ENCODE assay signal across 15 cellular contexts in the genomic region with DNA sequence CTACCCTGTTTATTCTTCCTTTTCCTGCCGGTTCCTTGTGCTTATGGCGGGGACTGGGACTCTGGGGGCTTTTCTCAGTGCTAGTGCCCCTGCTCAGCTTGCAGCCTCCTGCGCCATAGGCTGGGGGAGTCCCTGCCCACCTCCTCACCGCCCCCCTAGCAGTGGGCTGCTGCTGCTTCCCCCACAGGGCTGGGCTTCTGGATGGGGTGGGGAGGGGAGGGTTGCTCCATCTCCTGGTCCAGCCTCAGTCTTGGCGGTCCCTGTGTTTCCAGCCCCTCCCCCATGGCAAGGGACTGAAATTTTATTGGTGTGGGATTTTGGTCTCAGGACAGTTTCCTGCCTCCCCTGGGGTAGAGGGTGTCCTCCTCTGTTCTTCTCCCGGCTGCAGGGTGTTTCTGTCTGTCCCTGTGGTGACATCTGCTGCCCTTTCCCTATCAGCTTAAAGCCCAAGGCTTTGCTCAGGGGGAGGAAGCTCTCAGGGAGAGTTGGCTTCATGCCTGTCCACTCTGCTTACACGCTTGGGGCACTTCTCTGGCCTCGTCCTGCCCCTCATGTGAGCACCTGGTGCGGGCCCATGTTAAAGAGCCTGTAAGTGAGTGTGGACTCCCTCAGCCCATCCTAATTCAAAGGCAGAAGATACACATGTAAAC.
A peak's percentile ranks its signal among the peaks of the same experiment; 100 is the strongest.
DNase-seq lines count a peak whose midpoint lies in the region; ATAC-seq and TF ChIP-seq lines count a peak whose summit lies in the region.
"Had no signal": no experiment of that assay in that cellular context is flagged by ENCODE, and none has a peak within 500 bp of the region (broad histone marks: within the 10 kb centered on the region; RNA-seq: fewer than 3 reads in every experiment).

No MANE protein-coding gene starts in this region.

- no peaks in the 10 kb centered on the region for H3K27me3 ChIP-seq in AG04450 (ENCODE audit: control insufficient read depth, insufficient read depth, low read length)

- peak overlapping the region; percentile 48 for H3K27ac ChIP-seq in AG04450 (ENCODE audit: low read depth, low read length)
- H3K27ac ChIP-seq: SK-N-MC had no signal

- H3K4me3 ChIP-seq in AG04450 (ENCODE audit: low read depth, low read length) (no peak overlapping the region), GM12865 (ENCODE audit: low read depth, low read length) (peak overlapping the region; percentile 48)
- H3K4me3 ChIP-seq: SK-N-MC had no signal

- intact Hi-C loops in left cardiac atrium (cut with DNase I): no loop called here

- H3K9me3 ChIP-seq in AG04450 (ENCODE audit: control insufficient read depth, insufficient read depth, low read length): peaks cover 8% of the 10 kb centered on the region

- TF ChIP-seq CTCF in AG04450 (IDR thresholded peaks at IDR 0.05; ENCODE audit: low read depth, low read length) (no peak), GM12865 (IDR thresholded peaks at IDR 0.05; ENCODE audit: insufficient read depth, low read depth, low read length, missing control alignments) (no peak)

- DNase-seq in AG04450 (ENCODE audit: low read depth, low spot score) (no peak), GM12865 (ENCODE audit: low read depth) (no peak), T1000 (lab: John Stamatoyannopoulos, UW) (peak; percentile 41), left cardiac atrium (peak; percentile 28), cerebellar nuclear complex (lab: John Stamatoyannopoulos, UW) (no peak), NCI-H510A (lab: John Stamatoyannopoulos, UW) (no peak), NCI-H187 (lab: John Stamatoyannopoulos, UW) (no peak), NCI-H1930 (lab: John Stamatoyannopoulos, UW) (no peak)
- DNase-seq: amniotic stem cell; CD8-positive, alpha-beta T cell; effector CD8-positive, alpha-beta T cell; NCI-H1105; NCI-H748 treated with DMSO at 0.1 percent for 48 hours; stimulated activated naive CD4-positive, alpha-beta T cell had no signal

- ATAC-seq in left cardiac atrium: peak; percentile 41 to 57
- ATAC-seq: CD8-positive, alpha-beta T cell had no signal

- POLR2A ChIA-PET in AG04450 (lab: Yijun Ruan, JAX): no interaction called here

- CTCF ChIA-PET in AG04450 (lab: Charles Lee): no interaction called here

Comparison
In these comparisons a context has a peak if more than half of its experiments do, and no peak if none do; other contexts are left out.
1. DNase-seq: peak in T1000 (single experiment) and left cardiac atrium (single experiment); none in AG04450 (single experiment), GM12865 (single experiment), cerebellar nuclear complex (0 of 2), NCI-H510A (single experiment), NCI-H187 (0 of 2) and NCI-H1930 (0 of 2).